ENCODE assay signal across 3 cellular contexts in genomic region chr6:58342287-58342686, GRCh38.
DNase-seq lines count a peak whose midpoint lies in the region; ATAC-seq, FAIRE-seq and TF ChIP-seq lines count a peak whose summit lies in the region.
"Not testable (repeated sequence)": the region's sequence is repeated elsewhere in the genome, so short reads cannot be mapped to it uniquely, and the experiment has no call there.

No MANE protein-coding gene starts in this region.

- not testable (repeated sequence) for H3K4me1 ChIP-seq in kidney (ENCODE audit: control insufficient read depth in 1 of 2, insufficient read depth in 1 of 2, low read depth in 1 of 2, low read length in 2 of 2); mucosa of descending colon (ENCODE audit: low read depth)

- not testable (repeated sequence) for H3K4me3 ChIP-seq in kidney (ENCODE audit: low read length in 2 of 2); mucosa of descending colon

- not testable (repeated sequence) for H3K9me3 ChIP-seq in kidney (ENCODE audit: control insufficient read depth in 1 of 2, low read length in 2 of 2)
- peaks cover 23% of the 10 kb centered on the region for H3K9me3 ChIP-seq in mucosa of descending colon

- H3K27ac ChIP-seq in kidney (ENCODE audit: low read depth in 2 of 2, low read length in 2 of 2) = not testable (repeated sequence)

- H3K36me3 ChIP-seq in kidney (ENCODE audit: control insufficient read depth in 1 of 2, insufficient read depth in 2 of 2, low read length in 2 of 2); mucosa of descending colon (ENCODE audit: low read depth): not testable (repeated sequence)

- FAIRE-seq in kidney (lab: Jason Lieb, UNC) = not testable (repeated sequence)

- ATAC-seq in mucosa of descending colon, sciatic nerve: not testable (repeated sequence)

- not testable (repeated sequence) for H3K9ac ChIP-seq in kidney (ENCODE audit: low read length in 2 of 2)

- not testable (repeated sequence) for TF ChIP-seq CTCF in kidney (IDR thresholded peaks at IDR 0.05; ENCODE audit: borderline replicate concordance, extremely low read depth, insufficient read depth); mucosa of descending colon (IDR thresholded peaks at IDR 0.05)

- DNase-seq in kidney (peak; percentile 29), mucosa of descending colon (peak in 2 of 3 donors; percentile 14), sciatic nerve (ENCODE audit: low spot score) (peak; percentile 37)

- intact Hi-C loops in kidney (cut with DNase I); mucosa of descending colon (cut with DNase I, micrococcal nuclease); sciatic nerve (cut with DNase I): not testable (repeated sequence)
